In the genomic region with DNA sequence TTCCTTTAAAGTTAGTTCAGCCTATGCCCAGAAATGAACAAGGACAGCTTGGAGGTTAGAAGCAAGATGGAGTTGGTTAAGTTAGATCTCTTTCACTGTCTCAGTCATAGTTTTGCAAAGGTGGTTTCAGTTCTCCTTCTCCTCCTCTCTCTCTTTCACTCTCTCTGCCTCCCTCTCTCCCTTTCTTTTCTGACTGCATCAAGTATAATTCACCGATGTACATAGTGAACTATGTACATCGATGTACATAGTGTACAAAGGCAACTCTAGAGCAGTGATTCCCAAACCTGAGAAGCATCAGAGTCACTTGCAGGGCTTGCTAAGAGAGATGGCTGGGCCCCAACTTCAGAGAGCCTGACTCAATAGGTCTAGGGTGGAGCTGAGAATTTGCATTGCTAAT, we compare ENCODE assay signal across 22 cellular contexts.
"Had no signal": no experiment of that assay in that cellular context is flagged by ENCODE, and none has a peak within 500 bp of the region (broad histone marks: within the 10 kb centered on the region; RNA-seq: fewer than 3 reads in every experiment).

No MANE protein-coding gene starts in this region.

- H3K9me3 ChIP-seq: colonic mucosa, esophagus squamous epithelium, gastrocnemius medialis, lower lobe of right lung had no signal

- H3K27me3 ChIP-seq: colonic mucosa, gastrocnemius medialis, left lung had no signal

- H3K4me1 Mint-ChIP-seq: naive thymus-derived CD4-positive, alpha-beta T cell had no signal

- H3K4me3 ChIP-seq: colonic mucosa, esophagus squamous epithelium, gastrocnemius medialis, heart right ventricle, left lung, lower lobe of right lung had no signal

- H3K27ac Mint-ChIP-seq: dendritic cell treated with granulocyte-macrophage colony-stimulating factor and Interleukin-4, amounts not matched to agents 40 ng/mL and 50 ng/mL, for 4 days; effector memory CD8-positive, alpha-beta T cell; endodermal cell; naive thymus-derived CD4-positive, alpha-beta T cell had no signal

- H3K4me1 ChIP-seq: colonic mucosa, esophagus squamous epithelium, gastrocnemius medialis, heart right ventricle, left lung, lower lobe of right lung had no signal

- ATAC-seq: effector memory CD8-positive, alpha-beta T cell; esophagus mucosa; gastrocnemius medialis; heart right ventricle; left cardiac atrium; left lung; left ventricle myocardium superior; lower lobe of right lung; naive thymus-derived CD4-positive, alpha-beta T cell had no signal

- DNase-seq: colonic mucosa; cortex of kidney; effector CD8-positive, alpha-beta T cell; effector memory CD8-positive, alpha-beta T cell; endodermal cell; erythroblast; esophagus squamous epithelium; foreskin fibroblast; foreskin melanocyte; gastrocnemius medialis; glutamatergic neuron; heart right ventricle; hippocampal formation; left cardiac atrium; left lung; left ventricle myocardium superior; lower lobe of right lung; mesenchymal stem cell; midbrain; naive thymus-derived CD4-positive, alpha-beta T cell had no signal

- H3K27me3 Mint-ChIP-seq: dendritic cell treated with granulocyte-macrophage colony-stimulating factor and Interleukin-4, amounts not matched to agents 40 ng/mL and 50 ng/mL, for 4 days; effector memory CD8-positive, alpha-beta T cell had no signal

- H3K36me3 ChIP-seq: colonic mucosa, esophagus squamous epithelium, gastrocnemius medialis, heart right ventricle, left lung, lower lobe of right lung had no signal

- H3K4me3 Mint-ChIP-seq: dendritic cell treated with granulocyte-macrophage colony-stimulating factor and Interleukin-4, amounts not matched to agents 40 ng/mL and 50 ng/mL, for 4 days; effector memory CD8-positive, alpha-beta T cell; endodermal cell; naive thymus-derived CD4-positive, alpha-beta T cell had no signal
